In genomic region chr9:103789686-103790085, GRCh38 we compare ENCODE assay signal across 10 cellular contexts.
A peak's percentile ranks its signal among the peaks of the same experiment; 100 is the strongest.
DNase-seq lines count a peak whose midpoint lies in the region; ATAC-seq and TF ChIP-seq lines count a peak whose summit lies in the region.
"Had no signal": no experiment of that assay in that cellular context is flagged by ENCODE, and none has a peak within 500 bp of the region (broad histone marks: within the 10 kb centered on the region; RNA-seq: fewer than 3 reads in every experiment).

No MANE protein-coding gene starts in this region.

- WGBS in aorta, 2 donors, result 85 to 87% methylated on average over 2 of the region's 2 CpGs

- no peaks in the 10 kb centered on the region for H3K27me3 ChIP-seq in aorta (ENCODE audit: control insufficient read depth in 1 of 2, insufficient read depth in 2 of 2, low read length in 1 of 2)
- H3K27me3 ChIP-seq: SJSA1 had no signal

- H3K9me3 ChIP-seq in aorta (ENCODE audit: control insufficient read depth, low read length), result no peaks in the 10 kb centered on the region
- H3K9me3 ChIP-seq: SJSA1, thoracic aorta had no signal

- peak; percentile 76 for TF ChIP-seq CTCF in epithelial cell of proximal tubule (conservative IDR thresholded peaks at IDR 0.05; ENCODE audit: low read depth, low read length)

- no peaks in the 10 kb centered on the region for H3K36me3 ChIP-seq in aorta (ENCODE audit: control insufficient read depth in 1 of 2, insufficient read depth in 2 of 2, low read length in 1 of 2)
- H3K36me3 ChIP-seq: SJSA1, thoracic aorta had no signal

- no peak overlapping the region for H3K4me3 ChIP-seq in Jurkat, Clone E6-1 (ENCODE audit: low read length)
- H3K4me3 ChIP-seq in epithelial cell of proximal tubule (ENCODE audit: low read depth, low read length) (no peak overlapping the region), aorta (ENCODE audit: low read length in 2 of 2) (no peak overlapping the region)
- H3K4me3 ChIP-seq: SJSA1, thoracic aorta had no signal

- no peaks in the 10 kb centered on the region for H3K4me1 ChIP-seq in aorta (ENCODE audit: control insufficient read depth in 1 of 2, insufficient read depth in 2 of 2, low read length in 2 of 2)
- H3K4me1 ChIP-seq: SJSA1 had no signal

- ATAC-seq in GM18502 (IDR thresholded peaks at IDR 0.05; ENCODE audit: poor library complexity, unreplicated experiment) (peak; percentile 97), GM21619 (IDR thresholded peaks at IDR 0.05; ENCODE audit: unreplicated experiment) (peak; percentile 88), aorta (ENCODE audit: low FRiP score) (no peak)

- intact Hi-C loops in aorta (cut with DNase I) (no loop called here), head of caudate nucleus (cut with DNase I) (no loop called here)

- H3K27ac ChIP-seq in aorta (ENCODE audit: low read depth in 1 of 2, low read length in 2 of 2), result no peak overlapping the region
- H3K27ac ChIP-seq: SJSA1, thoracic aorta had no signal

- peak; percentile 40 for DNase-seq in Jurkat, Clone E6-1 (ENCODE audit: low read depth, low spot score)
- DNase-seq in epithelial cell of proximal tubule (ENCODE audit: low read depth) (no peak), NCI-H2029 (lab: John Stamatoyannopoulos, UW) (no peak), aorta (no peak), head of caudate nucleus (no peak), iPS-NIHi7 (ENCODE audit: extremely low spot score) (no peak)
